ENCODE assay signal across 2 cellular contexts in the genomic region with DNA sequence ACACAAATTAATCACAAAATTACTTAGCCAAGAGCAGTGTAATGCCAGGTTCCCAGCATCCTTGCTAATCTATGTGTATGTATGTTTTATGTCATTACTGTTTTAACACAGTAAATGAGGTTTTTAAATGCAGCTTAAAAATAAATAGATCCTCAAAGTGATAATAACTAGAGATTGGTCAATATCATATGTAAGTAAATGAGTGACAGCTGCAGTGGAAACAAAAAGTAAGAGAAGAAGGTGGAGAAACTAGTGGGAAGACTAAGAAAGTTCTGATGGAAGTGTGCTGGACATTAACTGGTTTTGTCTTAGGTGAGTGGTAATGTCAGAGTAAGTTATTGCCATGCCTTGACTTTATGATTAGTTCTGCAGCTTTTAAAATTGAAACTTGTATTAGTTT.
TF ChIP-seq lines count a peak whose summit lies in the region.

No MANE protein-coding gene starts in this region.

TF ChIP-seq in HEK293, 187 proteins besides CTCF, POLR2A, EP300 and RAD21:
- TF ChIP-seq PRDM1 (tag by site-specific recombination; IDR thresholded peaks at IDR 0.05) (0 out of 2 replicates have a peak, but pooled peaks have one; percentile 38), OSR2 (tag by site-specific recombination; IDR thresholded peaks at IDR 0.05) (no peak), ZNF76 (tag by site-specific recombination; IDR thresholded peaks at IDR 0.05; ENCODE audit: borderline replicate concordance, low read depth) (no peak), ZSCAN16 (tag by site-specific recombination; IDR thresholded peaks at IDR 0.05) (no peak), PBX3 (CRISPR knock-in tag; IDR thresholded peaks at IDR 0.05) (no peak)
- TF ChIP-seq, protein P1, sequence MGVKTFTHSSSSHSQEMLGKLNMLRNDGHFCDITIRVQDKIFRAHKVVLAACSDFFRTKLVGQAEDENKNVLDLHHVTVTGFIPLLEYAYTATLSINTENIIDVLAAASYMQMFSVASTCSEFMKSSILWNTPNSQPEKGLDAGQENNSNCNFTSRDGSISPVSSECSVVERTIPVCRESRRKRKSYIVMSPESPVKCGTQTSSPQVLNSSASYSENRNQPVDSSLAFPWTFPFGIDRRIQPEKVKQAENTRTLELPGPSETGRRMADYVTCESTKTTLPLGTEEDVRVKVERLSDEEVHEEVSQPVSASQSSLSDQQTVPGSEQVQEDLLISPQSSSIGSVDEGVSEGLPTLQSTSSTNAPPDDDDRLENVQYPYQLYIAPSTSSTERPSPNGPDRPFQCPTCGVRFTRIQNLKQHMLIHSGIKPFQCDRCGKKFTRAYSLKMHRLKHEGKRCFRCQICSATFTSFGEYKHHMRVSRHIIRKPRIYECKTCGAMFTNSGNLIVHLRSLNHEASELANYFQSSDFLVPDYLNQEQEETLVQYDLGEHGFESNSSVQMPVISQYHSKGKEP (tag by site-specific recombination; IDR thresholded peaks at IDR 0.05): no peak
TF ChIP-seq in HEK293: peak in this region for 1.

TF ChIP-seq in K562, 482 proteins besides CTCF, POLR2A, EP300 and RAD21:
- peak; percentile 61 for TF ChIP-seq PKNOX1 (IDR thresholded peaks at IDR 0.05)
- TF ChIP-seq, protein P2, sequence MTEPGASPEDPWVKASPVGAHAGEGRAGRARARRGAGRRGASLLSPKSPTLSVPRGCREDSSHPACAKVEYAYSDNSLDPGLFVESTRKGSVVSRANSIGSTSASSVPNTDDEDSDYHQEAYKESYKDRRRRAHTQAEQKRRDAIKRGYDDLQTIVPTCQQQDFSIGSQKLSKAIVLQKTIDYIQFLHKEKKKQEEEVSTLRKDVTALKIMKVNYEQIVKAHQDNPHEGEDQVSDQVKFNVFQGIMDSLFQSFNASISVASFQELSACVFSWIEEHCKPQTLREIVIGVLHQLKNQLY (CRISPR knock-in tag; conservative IDR thresholded peaks at IDR 0.05): no peak
